ENCODE assay signal across 8 cellular contexts in genomic region chr1:243508303-243508713, GRCh38.
DNase-seq lines count a peak whose midpoint lies in the region; ATAC-seq and TF ChIP-seq lines count a peak whose summit lies in the region.

No MANE protein-coding gene starts in this region.

- peaks cover 14% of the 10 kb centered on the region for H3K36me3 Mint-ChIP-seq in activated naive CD4-positive, alpha-beta T cell treated with anti-CD3 and anti-CD28 coated beads for 36 hours (ENCODE audit: low read depth)
- H3K36me3 Mint-ChIP-seq in activated naive CD8-positive, alpha-beta T cell: peaks cover 10% of the 10 kb centered on the region

- CTCF ChIA-PET in activated naive CD4-positive, alpha-beta T cell treated with anti-CD3 and anti-CD28 coated beads for 36 hours (lab: Charles Lee): interaction anchor here (0.6 to 0.7 kb wide), 2 partner anchors 164 to 590 kb away, joined by 3 read pairs; no protein-coding TSS in a partner anchor

- H3K27me3 ChIP-seq in breast epithelium: no peaks in the 10 kb centered on the region

- H3K4me3 ChIP-seq in breast epithelium: no peak overlapping the region

- H3K36me3 ChIP-seq in breast epithelium: no peaks in the 10 kb centered on the region

- no peaks in the 10 kb centered on the region for H3K9me3 ChIP-seq in breast epithelium

- H3K27ac ChIP-seq in temporal lobe (ENCODE audit: low read depth, low read length): peak overlapping the region; percentile 91
- H3K27ac ChIP-seq in breast epithelium: no peak overlapping the region

- H3K4me3 Mint-ChIP-seq in activated naive CD4-positive, alpha-beta T cell treated with anti-CD3 and anti-CD28 coated beads for 36 hours: no peak overlapping the region
- H3K4me3 Mint-ChIP-seq in activated naive CD8-positive, alpha-beta T cell: peak overlapping the region; percentile 24

- TF ChIP-seq POLR2A in breast epithelium (IDR thresholded peaks at IDR 0.05): no peak

- H3K4me1 Mint-ChIP-seq in activated naive CD4-positive, alpha-beta T cell treated with anti-CD3 and anti-CD28 coated beads for 36 hours (ENCODE audit: low read depth): peaks cover 21% of the 10 kb centered on the region
- H3K4me1 Mint-ChIP-seq in activated naive CD8-positive, alpha-beta T cell (ENCODE audit: low read depth): peaks cover 27% of the 10 kb centered on the region

- peak; percentile 34 for DNase-seq in activated naive CD4-positive, alpha-beta T cell treated with anti-CD3 and anti-CD28 coated beads for 36 hours
- DNase-seq in activated naive CD4-positive, alpha-beta T cell treated with anti-CD3 and anti-CD28 coated beads, Interleukin-2, amount 50 U/mL, for 16 hours: no peak
- DNase-seq in DMS153 treated with DMSO at 0.1 percent for 48 hours (lab: John Stamatoyannopoulos, UW; ENCODE audit: unreplicated experiment): no peak
- no peak for DNase-seq in breast epithelium (ENCODE audit: low spot score in 2 of 2)

- H3K27me3 Mint-ChIP-seq in activated naive CD4-positive, alpha-beta T cell treated with anti-CD3 and anti-CD28 coated beads for 36 hours (ENCODE audit: low read depth): no peaks in the 10 kb centered on the region
- H3K27me3 Mint-ChIP-seq in activated naive CD8-positive, alpha-beta T cell: no peaks in the 10 kb centered on the region

- TF ChIP-seq CTCF in breast epithelium (IDR thresholded peaks at IDR 0.05): no peak

- intact Hi-C loops in activated naive CD4-positive, alpha-beta T cell treated with anti-CD3 and anti-CD28 coated beads for 36 hours (cut with micrococcal nuclease): loop anchor here (10.0 kb wide), 1 partner anchor 236 kb away; no protein-coding TSS in a partner anchor
- intact Hi-C loops in breast epithelium (cut with DNase I; ENCODE audit: low total_unique reads): no loop called here

- H3K27ac Mint-ChIP-seq in activated naive CD4-positive, alpha-beta T cell treated with anti-CD3 and anti-CD28 coated beads for 36 hours: no peak overlapping the region
- H3K27ac Mint-ChIP-seq in activated naive CD8-positive, alpha-beta T cell: no peak overlapping the region

- H3K4me1 ChIP-seq in breast epithelium: no peaks in the 10 kb centered on the region

- H3K9me3 Mint-ChIP-seq in activated naive CD4-positive, alpha-beta T cell treated with anti-CD3 and anti-CD28 coated beads for 36 hours: no peaks in the 10 kb centered on the region
- H3K9me3 Mint-ChIP-seq in activated naive CD8-positive, alpha-beta T cell (ENCODE audit: low read depth): no peaks in the 10 kb centered on the region

- ATAC-seq in HG03095 (IDR thresholded peaks at IDR 0.05; ENCODE audit: unreplicated experiment) (peak; percentile 58), GM19455 (IDR thresholded peaks at IDR 0.05; ENCODE audit: unreplicated experiment) (no peak)
